Comparison of ENCODE assay signal across 10 cellular contexts in the genomic region with DNA sequence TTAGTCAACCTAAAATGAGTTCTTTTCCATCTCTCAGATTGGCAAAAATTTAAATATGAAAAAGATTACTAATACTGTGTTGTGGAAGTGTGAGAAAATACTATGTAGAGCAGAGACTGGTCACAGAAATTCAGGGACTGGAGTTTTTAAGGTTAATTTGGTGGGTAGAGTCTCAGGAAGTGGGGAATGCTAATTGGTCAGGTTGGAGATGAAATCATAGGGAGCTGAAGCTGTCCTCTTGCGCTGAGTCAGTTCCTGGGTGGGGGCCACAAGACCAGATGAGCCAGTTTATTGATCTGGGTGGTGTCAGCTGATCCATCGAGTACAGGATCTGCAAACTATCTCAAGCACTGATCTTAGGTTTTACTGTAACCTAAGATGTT. TPM values are rescaled to one million over a fixed set of nuclear protein-coding genes. Genes with fewer than 3 reads are reported as not detected.
DNase-seq lines count a peak whose midpoint lies in the region; ATAC-seq and TF ChIP-seq lines count a peak whose summit lies in the region.
"Had no signal": no experiment of that assay in that cellular context is flagged by ENCODE, and none has a peak within 500 bp of the region (broad histone marks: within the 10 kb centered on the region; RNA-seq: fewer than 3 reads in every experiment).

No MANE protein-coding gene starts in this region.

- no peak overlapping the region for H3K4me3 ChIP-seq in NB4 (ENCODE audit: low read depth, low read length)
- no peak overlapping the region for H3K4me3 ChIP-seq in coronary artery
- H3K4me3 ChIP-seq: neural progenitor cell had no signal

- ATAC-seq in GM21367 (IDR thresholded peaks at IDR 0.05; ENCODE audit: unreplicated experiment) = no peak
- ATAC-seq: SK-N-SH treated with all-trans-retinoic acid at 6 μM for 48 hours had no signal

- H3K27ac ChIP-seq in coronary artery = no peak overlapping the region
- H3K27ac ChIP-seq: neural progenitor cell had no signal

- DNase-seq in EL = peak; percentile 48
- peak; percentile 24 for DNase-seq in NB4 (ENCODE audit: low read depth)
- peak; percentile 66 for DNase-seq in activated effector memory CD4-positive, alpha-beta T cell treated with anti-CD3 and anti-CD28 coated beads, Interleukin-2, amount 50 U/mL, for 16 hours
- DNase-seq in myocyte (ENCODE audit: low read depth) = peak; percentile 6
- no peak for DNase-seq in OCI-M2 (lab: John Stamatoyannopoulos, UW; ENCODE audit: unreplicated experiment)
- DNase-seq in coronary artery (ENCODE audit: low spot score) = no peak
- DNase-seq: NCI-H2171 treated with DMSO at 0.1 percent for 48 hours had no signal

- no peak for TF ChIP-seq POLR2A in NB4 (IDR thresholded peaks at IDR 0.05; ENCODE audit: extremely low read depth, insufficient read length)

- TF ChIP-seq CTCF in NB4 (IDR thresholded peaks at IDR 0.05; ENCODE audit: low read depth, low read length) = no peak
- TF ChIP-seq CTCF in coronary artery (IDR thresholded peaks at IDR 0.05) = no peak

RNA-seq across cellular contexts. Expression of gene TMEM86A, which starts 29.4 kb away (rescaled TPM):
- total RNA-seq in myocyte = 11.6 and 12.9 TPM in 2 replicates
- 5.4 TPM for polyA plus RNA-seq in myocyte (2012)

RNA-seq across cellular contexts. Expression of gene SPTY2D1, which starts 35.1 kb away (rescaled TPM):
- 21.7 and 22.0 TPM in 2 replicates for total RNA-seq in myocyte
- 7.4 TPM for polyA plus RNA-seq in myocyte (2012)

RNA-seq across cellular contexts. Expression of gene IGSF22, which starts 56.8 kb away (rescaled TPM):
- 23.5 and 34.5 TPM in 2 replicates for total RNA-seq in myocyte
- 1.6 TPM for polyA plus RNA-seq in myocyte (2012)

Comparison
In these comparisons a context has a peak if more than half of its experiments do, and no peak if none do; other contexts are left out.
1. DNase-seq: peak in EL (single experiment), NB4 (single experiment), activated effector memory CD4-positive, alpha-beta T cell treated with anti-CD3 and anti-CD28 coated beads, Interleukin-2, amount 50 U/mL, for 16 hours (single experiment) and myocyte (single experiment); none in OCI-M2 (single experiment) and coronary artery (single experiment).